In genomic region chr17:77602883-77603640, GRCh38 we compare ENCODE assay signal across 14 cellular contexts.
DNase-seq lines count a peak whose midpoint lies in the region; ATAC-seq and TF ChIP-seq lines count a peak whose summit lies in the region.
"Had no signal": no experiment of that assay in that cellular context is flagged by ENCODE, and none has a peak within 500 bp of the region (broad histone marks: within the 10 kb centered on the region; RNA-seq: fewer than 3 reads in every experiment).

No MANE protein-coding gene starts in this region.

- no peaks in the 10 kb centered on the region for H3K9me3 Mint-ChIP-seq in activated CD4-positive, alpha-beta memory T cell treated with anti-CD3 and anti-CD28 coated beads, Interleukin-2, amount 10 ng/mL, durations not matched to agents 7 days and 5 days
- no peaks in the 10 kb centered on the region for H3K9me3 Mint-ChIP-seq in activated CD4-positive, alpha-beta memory T cell treated with anti-CD3 and anti-CD28 coated beads for 36 hours
- H3K9me3 Mint-ChIP-seq: naive thymus-derived CD4-positive, alpha-beta T cell had no signal

- no peak overlapping the region for H3K9ac ChIP-seq in parathyroid adenoma

- ATAC-seq in heart left ventricle: peak in 2 of 4 donors; percentile 1 to 2
- no peak for ATAC-seq in upper lobe of right lung
- ATAC-seq in GM18907 (IDR thresholded peaks at IDR 0.05; ENCODE audit: unreplicated experiment): no peak
- ATAC-seq: naive thymus-derived CD4-positive, alpha-beta T cell had no signal

- CTCF ChIA-PET in activated CD4-positive, alpha-beta memory T cell treated with anti-CD3 and anti-CD28 coated beads, Interleukin-2, amount 10 ng/mL, durations not matched to agents 7 days and 5 days (lab: Charles Lee): interaction anchor here (0.7 to 1.2 kb wide), 3 partner anchors 12 to 203 kb away, joined by 3 read pairs; no protein-coding TSS in a partner anchor
- CTCF ChIA-PET in activated CD4-positive, alpha-beta memory T cell treated with anti-CD3 and anti-CD28 coated beads for 36 hours (lab: Charles Lee): interaction anchor here (0.5 to 0.6 kb wide), 2 partner anchors 44 to 1158 kb away, joined by 3 read pairs; no protein-coding TSS in a partner anchor

- H3K4me1 ChIP-seq in heart left ventricle (peaks cover 0 to 37% (median 28%) of the 10 kb centered on the region in 12 donors), parathyroid adenoma (no peaks in the 10 kb centered on the region), upper lobe of right lung (peaks cover 14% of the 10 kb centered on the region)

- 76 to 81% (median 78%) methylated on average over 23 to 24 of the region's 24 CpGs for WGBS in heart left ventricle, 4 donors

- TF ChIP-seq POLR2A in heart left ventricle (IDR thresholded peaks at IDR 0.05): no peak

- H3K4me1 Mint-ChIP-seq in activated CD4-positive, alpha-beta memory T cell treated with anti-CD3 and anti-CD28 coated beads, Interleukin-2, amount 10 ng/mL, durations not matched to agents 7 days and 5 days: no peaks in the 10 kb centered on the region
- H3K4me1 Mint-ChIP-seq in activated CD4-positive, alpha-beta memory T cell treated with anti-CD3 and anti-CD28 coated beads for 36 hours (ENCODE audit: low read depth): no peaks in the 10 kb centered on the region

- H3K4me2 ChIP-seq in parathyroid adenoma (ENCODE audit: low read length): no peak overlapping the region

- intact Hi-C loops in activated CD4-positive, alpha-beta memory T cell treated with anti-CD3 and anti-CD28 coated beads for 36 hours (cut with micrococcal nuclease): no loop called here
- intact Hi-C loops in heart left ventricle (cut with DNase I) (loop anchor here in 6 of 10 donors (2.0 to 10.0 kb wide), 8 partner anchors 51 to 134 kb away; no protein-coding TSS in a partner anchor), upper lobe of right lung (cut with DNase I) (no loop called here)

- DNase-seq in activated CD4-positive, alpha-beta memory T cell treated with anti-CD3 and anti-CD28 coated beads, Interleukin-2, amount 10 ng/mL, durations not matched to agents 7 days and 5 days: peak; percentile 9
- DNase-seq in activated CD4-positive, alpha-beta memory T cell treated with anti-CD3 and anti-CD28 coated beads for 36 hours: no peak
- no peak for DNase-seq in heart left ventricle
- DNase-seq in upper lobe of right lung: peak; percentile 39
- no peak for DNase-seq in GF-D8 (lab: John Stamatoyannopoulos, UW)
- DNase-seq in activated naive CD4-positive, alpha-beta T cell treated with anti-CD3 and anti-CD28 coated beads, Interleukin-2, amount 50 U/mL, for 16 hours: no peak
- DNase-seq: naive thymus-derived CD4-positive, alpha-beta T cell; NCI-H1092 treated with DMSO at 0.1 percent for 48 hours; NCI-H524 treated with DMSO at 0.1 percent for 48 hours; SIG-M5; stimulated activated CD4-positive, alpha-beta T cell treated with anti-CD3 and anti-CD28 coated beads, Interleukin-2, amount 100 ng/mL, for 48 hours; stimulated activated naive CD4-positive, alpha-beta T cell treated with Interleukin-2 at 50 U/mL for 16 hours had no signal

- no peak overlapping the region for H3K4me3 ChIP-seq in heart left ventricle
- H3K4me3 ChIP-seq in parathyroid adenoma (ENCODE audit: low read depth, low read length): no peak overlapping the region
- no peak overlapping the region for H3K4me3 ChIP-seq in upper lobe of right lung

- POLR2A ChIA-PET in activated CD4-positive, alpha-beta memory T cell treated with anti-CD3 and anti-CD28 coated beads, Interleukin-2, amount 10 ng/mL, durations not matched to agents 7 days and 5 days (lab: Charles Lee): no interaction called here
- POLR2A ChIA-PET in activated CD4-positive, alpha-beta memory T cell treated with anti-CD3 and anti-CD28 coated beads for 36 hours (lab: Charles Lee): interaction anchor here (0.7 kb wide), 1 partner anchor 531 kb away, joined by 3 read pairs; no protein-coding TSS in a partner anchor

- TF ChIP-seq CTCF in heart left ventricle (IDR thresholded peaks at IDR 0.05) (no peak), parathyroid adenoma (IDR thresholded peaks at IDR 0.05) (no peak), upper lobe of right lung (IDR thresholded peaks at IDR 0.05) (no peak)

- H3K79me2 ChIP-seq in parathyroid adenoma: no peaks in the 10 kb centered on the region

- H3K9me3 ChIP-seq in heart left ventricle (no peaks in the 10 kb centered on the region), parathyroid adenoma (ENCODE audit: control insufficient read depth, low read length) (no peaks in the 10 kb centered on the region), upper lobe of right lung (no peaks in the 10 kb centered on the region)

- H3K36me3 ChIP-seq in heart left ventricle (no peaks in the 10 kb centered on the region), parathyroid adenoma (ENCODE audit: control insufficient read depth, insufficient read depth, low read length) (no peaks in the 10 kb centered on the region), upper lobe of right lung (no peaks in the 10 kb centered on the region)

- H3K27ac ChIP-seq in heart left ventricle (peak overlapping the region; percentile 81 to 98 (median 92)), parathyroid adenoma (peak overlapping the region; percentile 62), upper lobe of right lung (peak overlapping the region; percentile 79)

- H3K4me3 Mint-ChIP-seq in activated CD4-positive, alpha-beta memory T cell treated with anti-CD3 and anti-CD28 coated beads, Interleukin-2, amount 10 ng/mL, durations not matched to agents 7 days and 5 days: no peak overlapping the region
- no peak overlapping the region for H3K4me3 Mint-ChIP-seq in activated CD4-positive, alpha-beta memory T cell treated with anti-CD3 and anti-CD28 coated beads for 36 hours
- H3K4me3 Mint-ChIP-seq: naive thymus-derived CD4-positive, alpha-beta T cell had no signal

- H2AFZ ChIP-seq in parathyroid adenoma: no peak overlapping the region

- H3K27me3 ChIP-seq in heart left ventricle: no peaks in the 10 kb centered on the region
- no peaks in the 10 kb centered on the region for H3K27me3 ChIP-seq in parathyroid adenoma (ENCODE audit: control insufficient read depth, insufficient read depth, low read length)
- H3K27me3 ChIP-seq in upper lobe of right lung: no peaks in the 10 kb centered on the region

- H3K27ac Mint-ChIP-seq in activated CD4-positive, alpha-beta memory T cell treated with anti-CD3 and anti-CD28 coated beads, Interleukin-2, amount 10 ng/mL, durations not matched to agents 7 days and 5 days: no peak overlapping the region
- H3K27ac Mint-ChIP-seq in activated CD4-positive, alpha-beta memory T cell treated with anti-CD3 and anti-CD28 coated beads for 36 hours: no peak overlapping the region
- H3K27ac Mint-ChIP-seq: naive thymus-derived CD4-positive, alpha-beta T cell had no signal

- no peaks in the 10 kb centered on the region for H3K36me3 Mint-ChIP-seq in activated CD4-positive, alpha-beta memory T cell treated with anti-CD3 and anti-CD28 coated beads, Interleukin-2, amount 10 ng/mL, durations not matched to agents 7 days and 5 days (ENCODE audit: low read depth)
- H3K36me3 Mint-ChIP-seq in activated CD4-positive, alpha-beta memory T cell treated with anti-CD3 and anti-CD28 coated beads for 36 hours: no peaks in the 10 kb centered on the region
- H3K36me3 Mint-ChIP-seq: naive thymus-derived CD4-positive, alpha-beta T cell had no signal

- peaks cover 19% of the 10 kb centered on the region for H3K27me3 Mint-ChIP-seq in activated CD4-positive, alpha-beta memory T cell treated with anti-CD3 and anti-CD28 coated beads, Interleukin-2, amount 10 ng/mL, durations not matched to agents 7 days and 5 days
- H3K27me3 Mint-ChIP-seq in activated CD4-positive, alpha-beta memory T cell treated with anti-CD3 and anti-CD28 coated beads for 36 hours: no peaks in the 10 kb centered on the region

Comparison
In these comparisons a context has a peak if more than half of its experiments do, and no peak if none do; other contexts are left out.
1. DNase-seq: peak in activated CD4-positive, alpha-beta memory T cell treated with anti-CD3 and anti-CD28 coated beads, Interleukin-2, amount 10 ng/mL, durations not matched to agents 7 days and 5 days (single experiment) and upper lobe of right lung (single experiment); none in activated CD4-positive, alpha-beta memory T cell treated with anti-CD3 and anti-CD28 coated beads for 36 hours (single experiment), heart left ventricle (0 of 5), GF-D8 (single experiment) and activated naive CD4-positive, alpha-beta T cell treated with anti-CD3 and anti-CD28 coated beads, Interleukin-2, amount 50 U/mL, for 16 hours (single experiment).
2. intact Hi-C loops: an anchor here in heart left ventricle (2.0 to 10.0 kb wide); none called in activated CD4-positive, alpha-beta memory T cell treated with anti-CD3 and anti-CD28 coated beads for 36 hours and upper lobe of right lung.
3. Peak in every context shown above with its lines, with median percentiles within 50 percentile points of each other: H3K27ac ChIP-seq.